ENCODE assay signal across 11 cellular contexts in the genomic region with DNA sequence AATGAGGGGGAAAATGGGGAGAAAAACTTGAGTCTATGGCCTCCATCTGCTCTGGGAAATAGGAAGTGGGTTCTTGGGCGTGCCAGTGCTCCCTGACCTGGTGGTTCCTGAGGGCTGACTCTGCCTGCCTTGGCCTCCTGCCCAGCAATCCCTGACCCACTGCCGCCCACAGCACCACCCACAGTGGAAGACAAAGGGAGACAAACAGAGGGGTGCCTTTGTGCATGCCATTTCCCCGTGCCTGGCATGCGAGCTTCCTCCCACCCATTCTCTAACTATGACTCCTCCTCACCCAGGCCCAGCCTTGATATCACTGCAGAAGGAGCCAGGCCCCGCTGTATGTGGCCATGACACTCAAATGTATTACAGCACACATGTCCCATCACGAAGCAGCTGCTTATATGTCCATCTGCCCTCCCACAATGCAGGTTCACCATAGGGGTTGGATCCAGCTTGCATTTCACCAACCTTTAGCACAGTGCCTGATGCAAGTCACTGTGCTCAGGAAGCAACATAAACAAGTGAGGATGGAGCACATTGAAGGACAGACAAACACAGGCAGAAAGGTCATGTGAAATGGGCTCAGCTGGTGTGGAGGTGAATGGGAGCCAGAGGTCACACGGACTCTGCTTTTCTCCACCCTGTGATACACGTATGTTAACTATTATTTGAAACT.
DNase-seq lines count a peak whose midpoint lies in the region; ATAC-seq and TF ChIP-seq lines count a peak whose summit lies in the region.
"Had no signal": no experiment of that assay in that cellular context is flagged by ENCODE, and none has a peak within 500 bp of the region (broad histone marks: within the 10 kb centered on the region; RNA-seq: fewer than 3 reads in every experiment).

No MANE protein-coding gene starts in this region.

- H3K27me3 Mint-ChIP-seq in MCF 10A (ENCODE audit: insufficient read depth, unreplicated experiment) = no peaks in the 10 kb centered on the region

- no peaks in the 10 kb centered on the region for H3K9me3 Mint-ChIP-seq in MCF 10A (ENCODE audit: unreplicated experiment)

- POLR2A ChIA-PET in MCF 10A (lab: Yijun Ruan, JAX) = interaction anchor here (0.7 to 8.8 kb wide), 6 partner anchors 39 to 124 kb away, joined by 3 to 284 read pairs (median 182); a partner anchor contains a TSS

- BruUV-seq in MCF 10A (replicated peaks; lab: Mats Ljungman, UMichigan) = no TSS peak

- H3K27ac Mint-ChIP-seq in MCF 10A (ENCODE audit: low read depth, unreplicated experiment) = peak overlapping the region; percentile 76

- H3K4me1 Mint-ChIP-seq in MCF 10A (ENCODE audit: insufficient read depth, unreplicated experiment) = peaks cover 68% of the 10 kb centered on the region

- no peaks in the 10 kb centered on the region for H3K27me3 ChIP-seq in BLaER1 treated with 17β-estradiol and CSF1 and Interleukin-3, amounts not matched to agents 10 nM and 100 nM
- no peaks in the 10 kb centered on the region for H3K27me3 ChIP-seq in left lung
- H3K27me3 ChIP-seq in HAP-1 (ENCODE audit: low read depth) = no peaks in the 10 kb centered on the region
- H3K27me3 ChIP-seq: cardiac muscle cell had no signal

- ATAC-seq in left lung (no peak), GM18867 (IDR thresholded peaks at IDR 0.05; ENCODE audit: unreplicated experiment) (no peak)

- CTCF ChIA-PET in MCF 10A (lab: Yijun Ruan, JAX) = interaction anchor here (0.5 to 8.7 kb wide), 20 partner anchors 8 to 529 kb away, joined by 3 to 201 read pairs (median 10); no protein-coding TSS in a partner anchor

- no peak overlapping the region for H3K9ac ChIP-seq in BLaER1 treated with 17β-estradiol and CSF1 and Interleukin-3, amounts not matched to agents 10 nM and 100 nM
- H3K9ac ChIP-seq: KMS-11 had no signal

- H3K36me3 Mint-ChIP-seq in MCF 10A (ENCODE audit: insufficient read depth, unreplicated experiment) = no peaks in the 10 kb centered on the region

- peak overlapping the region in 1 of 11 experiments; percentile 18; a peak in 2 of 22 replicates for H3K27ac ChIP-seq in BLaER1 treated with 17β-estradiol and CSF1 and Interleukin-3, amounts not matched to agents 10 nM and 100 nM
- peak overlapping the region in 1 of 2 donors; percentile 20 for H3K27ac ChIP-seq in left lung
- H3K27ac ChIP-seq: cardiac muscle cell, KMS-11 had no signal

- H3K4me1 ChIP-seq in BLaER1 treated with 17β-estradiol and CSF1 and Interleukin-3, amounts not matched to agents 10 nM and 100 nM = peaks cover 21 to 35% (median 28%) of the 10 kb centered on the region in 10 experiments
- peaks cover 12 to 61% of the 10 kb centered on the region in 2 donors for H3K4me1 ChIP-seq in left lung
- no peaks in the 10 kb centered on the region for H3K4me1 ChIP-seq in HAP-1

- intact Hi-C loops in MCF 10A (cut with micrococcal nuclease) (no loop called here), left lung (cut with DNase I) (no loop called here)

- in situ Hi-C loops in HAP-1 (cut with MboI; ENCODE audit: low sequenced_read_pairs) = no loop called here

- peak; percentile 52 for DNase-seq in MV-4-11 (lab: John Stamatoyannopoulos, UW)
- peak; percentile 72 for DNase-seq in MCF 10A (ENCODE audit: unreplicated experiment)
- DNase-seq in left lung = peak; percentile 68 to 83
- DNase-seq in NCI-H187 (lab: John Stamatoyannopoulos, UW) = no peak
- no peak for DNase-seq in epidermal melanocyte (ENCODE audit: insufficient read length, low spot score)
- DNase-seq in HAP-1 (ENCODE audit: low spot score in 2 of 2) = no peak
- DNase-seq: DND-41 had no signal

- no peak overlapping the region for H3K4me3 Mint-ChIP-seq in MCF 10A (ENCODE audit: unreplicated experiment)

- H3K4me3 ChIP-seq in BLaER1 treated with 17β-estradiol and CSF1 and Interleukin-3, amounts not matched to agents 10 nM and 100 nM = no peak overlapping the region
- H3K4me3 ChIP-seq in left lung (no peak overlapping the region), HAP-1 (no peak overlapping the region)
- H3K4me3 ChIP-seq: cardiac muscle cell had no signal

- no peaks in the 10 kb centered on the region for H4K20me1 ChIP-seq in BLaER1 treated with 17β-estradiol and CSF1 and Interleukin-3, amounts not matched to agents 10 nM and 100 nM

- 0 out of 22 replicates have a peak, but pooled peaks cover 0 to 5% (median 0%) of the 10 kb centered on the region in 11 experiments for H3K9me3 ChIP-seq in BLaER1 treated with 17β-estradiol and CSF1 and Interleukin-3, amounts not matched to agents 10 nM and 100 nM (replicated peaks in 1 of 11)
- H3K9me3 ChIP-seq in left lung (no peaks in the 10 kb centered on the region), HAP-1 (no peaks in the 10 kb centered on the region)

- TF ChIP-seq CTCF in MCF 10A (IDR thresholded peaks at IDR 0.05; ENCODE audit: unreplicated experiment) (no peak), left lung (IDR thresholded peaks at IDR 0.05) (no peak)

- peak overlapping the region; percentile 14 to 77 (median 61); a peak in 21 of 22 replicates for H3K4me2 ChIP-seq in BLaER1 treated with 17β-estradiol and CSF1 and Interleukin-3, amounts not matched to agents 10 nM and 100 nM
- H3K4me2 ChIP-seq: KMS-11 had no signal

- H3K36me3 ChIP-seq in BLaER1 treated with 17β-estradiol and CSF1 and Interleukin-3, amounts not matched to agents 10 nM and 100 nM = no peaks in the 10 kb centered on the region
- no peaks in the 10 kb centered on the region for H3K36me3 ChIP-seq in left lung
- no peaks in the 10 kb centered on the region for H3K36me3 ChIP-seq in HAP-1 (replicated peaks)
- H3K36me3 ChIP-seq: cardiac muscle cell had no signal

Comparison
In these comparisons a context has a peak if more than half of its experiments do, and no peak if none do; other contexts are left out.
1. DNase-seq: peak in MV-4-11 (single experiment), MCF 10A (single experiment) and left lung (2 of 2); none in NCI-H187 (0 of 2), epidermal melanocyte (single experiment) and HAP-1 (0 of 2).